Comparison of ENCODE assay signal across 27 cellular contexts in the genomic region with DNA sequence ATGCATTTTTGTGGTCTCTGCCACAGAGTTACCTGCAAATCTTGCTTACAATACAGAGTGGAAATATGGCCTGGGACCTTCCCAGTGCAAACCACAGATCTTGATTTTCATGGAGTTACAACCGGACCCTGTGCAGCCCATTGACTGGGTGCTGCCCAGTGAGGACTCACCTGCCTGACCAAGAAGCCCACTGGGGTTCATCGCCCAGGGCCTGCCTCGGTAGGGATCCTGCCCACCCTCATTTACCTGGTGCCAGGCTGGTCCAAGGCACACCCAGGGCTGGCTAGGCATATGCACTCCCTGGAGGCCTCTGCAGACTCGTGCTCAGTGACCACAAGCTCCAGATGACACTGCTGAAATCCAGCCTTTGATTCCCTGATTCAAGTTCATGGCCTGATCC.
"Had no signal": no experiment of that assay in that cellular context is flagged by ENCODE, and none has a peak within 500 bp of the region (broad histone marks: within the 10 kb centered on the region; RNA-seq: fewer than 3 reads in every experiment).

No MANE protein-coding gene starts in this region.

- H3K36me3 ChIP-seq: stomach, suprapubic skin, thoracic aorta, thyroid gland, tibial artery, tibial nerve, transverse colon, upper lobe of right lung, uterus, vagina had no signal

- H3K27me3 Mint-ChIP-seq: stimulated activated naive CD8-positive, alpha-beta T cell treated with anti-CD3 and anti-CD28 coated beads, Interleukin-15, amount 100 ng/mL, for 72 hours had no signal

- H3K9me3 Mint-ChIP-seq: stimulated activated effector memory CD8-positive, alpha-beta T cell treated with anti-CD3 and anti-CD28 coated beads, Interleukin-12 subunit alpha, Interleukin-12 subunit beta, amount 100 ng/mL, for 72 hours; stimulated activated memory B cell treated with anti-CD40 and anti-IgM and Interleukin-4, amounts not matched to agents 10 μg/mL and 1 μg/mL and 100 μg/mL, for 72 hours; stimulated activated naive B cell treated with anti-CD40 and anti-IgM and Interleukin-4, amounts not matched to agents 10 μg/mL and 1 μg/mL and 100 μg/mL, for 72 hours; stimulated activated naive CD8-positive, alpha-beta T cell treated with anti-CD3 and anti-CD28 coated beads, Interleukin-15, amount 100 ng/mL, for 72 hours; stimulated activated naive CD8-positive, alpha-beta T cell treated with anti-CD3 and anti-CD28 coated beads, Interleukin-15, Interleukin-2, amounts not matched to agents 100 ng/mL and 50 ng/mL, for 24 hours; type B pancreatic cell had no signal

- H3K4me3 ChIP-seq: stomach, suprapubic skin, testis, thoracic aorta, thyroid gland, tibial artery, tibial nerve, transverse colon, upper lobe of right lung, uterus, vagina had no signal

- ATAC-seq: stimulated activated effector memory CD8-positive, alpha-beta T cell treated with anti-CD3 and anti-CD28 coated beads, Interleukin-12 subunit alpha, Interleukin-12 subunit beta, amount 100 ng/mL, for 72 hours; stimulated activated memory B cell treated with anti-CD40 and anti-IgM and Interleukin-4, amounts not matched to agents 10 μg/mL and 1 μg/mL and 100 μg/mL, for 72 hours; stimulated activated naive B cell treated with anti-CD40 and anti-IgM and Interleukin-4, amounts not matched to agents 10 μg/mL and 1 μg/mL and 100 μg/mL, for 72 hours; stimulated activated naive CD8-positive, alpha-beta T cell treated with anti-CD3 and anti-CD28 coated beads, Interleukin-15, amount 100 ng/mL, for 72 hours; stimulated activated naive CD8-positive, alpha-beta T cell treated with anti-CD3 and anti-CD28 coated beads, Interleukin-15, Interleukin-2, amounts not matched to agents 100 U/mL and 50 U/mL, for 24 hours; upper lobe of right lung had no signal

- H3K27me3 ChIP-seq: testis, thyroid gland, uterus, vagina had no signal

- H3K4me1 Mint-ChIP-seq: stimulated activated memory B cell treated with anti-CD40 and anti-IgM and Interleukin-4, amounts not matched to agents 10 μg/mL and 1 μg/mL and 100 μg/mL, for 72 hours; stimulated activated naive B cell treated with anti-CD40 and anti-IgM and Interleukin-4, amounts not matched to agents 10 μg/mL and 1 μg/mL and 100 μg/mL, for 72 hours had no signal

- H3K9me3 ChIP-seq: stomach, suprapubic skin, testis, thoracic aorta, thyroid gland, tibial artery, tibial nerve, transverse colon, upper lobe of right lung, uterus, vagina had no signal

- H3K36me3 Mint-ChIP-seq: stimulated activated effector memory CD8-positive, alpha-beta T cell treated with anti-CD3 and anti-CD28 coated beads, Interleukin-12 subunit alpha, Interleukin-12 subunit beta, amount 100 ng/mL, for 72 hours; stimulated activated memory B cell treated with anti-CD40 and anti-IgM and Interleukin-4, amounts not matched to agents 10 μg/mL and 1 μg/mL and 100 μg/mL, for 72 hours; stimulated activated naive B cell treated with anti-CD40 and anti-IgM and Interleukin-4, amounts not matched to agents 10 μg/mL and 1 μg/mL and 100 μg/mL, for 72 hours; type B pancreatic cell had no signal

- H3K27ac ChIP-seq: stomach, suprapubic skin, testis, thoracic aorta, thyroid gland, tibial artery, tibial nerve, transverse colon, upper lobe of right lung, uterus, vagina had no signal

- H3K4me1 ChIP-seq: stomach, testis, thyroid gland, tibial artery, transverse colon, upper lobe of right lung, uterus, vagina had no signal

- H3K27ac Mint-ChIP-seq: stimulated activated effector memory CD8-positive, alpha-beta T cell treated with anti-CD3 and anti-CD28 coated beads, Interleukin-12 subunit alpha, Interleukin-12 subunit beta, amount 100 ng/mL, for 72 hours; stimulated activated memory B cell treated with anti-CD40 and anti-IgM and Interleukin-4, amounts not matched to agents 10 μg/mL and 1 μg/mL and 100 μg/mL, for 72 hours; stimulated activated naive B cell treated with anti-CD40 and anti-IgM and Interleukin-4, amounts not matched to agents 10 μg/mL and 1 μg/mL and 100 μg/mL, for 72 hours; stimulated activated naive CD8-positive, alpha-beta T cell treated with anti-CD3 and anti-CD28 coated beads, Interleukin-15, Interleukin-2, amounts not matched to agents 100 ng/mL and 50 ng/mL, for 24 hours; type B pancreatic cell had no signal

- H3K4me3 Mint-ChIP-seq: stimulated activated effector memory CD8-positive, alpha-beta T cell treated with anti-CD3 and anti-CD28 coated beads, Interleukin-12 subunit alpha, Interleukin-12 subunit beta, amount 100 ng/mL, for 72 hours; stimulated activated memory B cell treated with anti-CD40 and anti-IgM and Interleukin-4, amounts not matched to agents 10 μg/mL and 1 μg/mL and 100 μg/mL, for 72 hours; stimulated activated naive B cell treated with anti-CD40 and anti-IgM and Interleukin-4, amounts not matched to agents 10 μg/mL and 1 μg/mL and 100 μg/mL, for 72 hours; stimulated activated naive CD8-positive, alpha-beta T cell treated with anti-CD3 and anti-CD28 coated beads, Interleukin-15, amount 100 ng/mL, for 72 hours; stimulated activated naive CD8-positive, alpha-beta T cell treated with anti-CD3 and anti-CD28 coated beads, Interleukin-15, Interleukin-2, amounts not matched to agents 100 ng/mL and 50 ng/mL, for 24 hours; type B pancreatic cell had no signal

- DNase-seq: stimulated activated CD4-positive, alpha-beta T cell treated with anti-CD3 and anti-CD28 coated beads, Interleukin-2, amount 100 ng/mL, for 48 hours; stimulated activated CD4-positive, alpha-beta T cell treated with anti-CD3 and anti-CD28 coated beads, Interleukin-4, amount 100 ng/mL, for 1 hour; stimulated activated CD4-positive, alpha-beta T cell treated with anti-CD3 and anti-CD28 coated beads, Interleukin-4, amount 100 ng/mL, for 24 hours; stimulated activated CD4-positive, alpha-beta T cell treated with anti-CD3 and anti-CD28 coated beads, Interleukin-4, amount 100 ng/mL, for 4 hours; stimulated activated CD8-positive, alpha-beta memory T cell treated with anti-CD3 and anti-CD28 coated beads, Interleukin-4, amount 100 ng/mL, for 48 hours; stimulated activated naive B cell treated with anti-CD40 and anti-IgM and Interleukin-4, amounts not matched to agents 10 μg/mL and 1 μg/mL and 100 μg/mL, for 72 hours; stimulated activated naive CD4-positive, alpha-beta T cell; stimulated activated naive CD4-positive, alpha-beta T cell treated with Interleukin-2 at 50 U/mL for 16 hours; stimulated activated naive CD8-positive, alpha-beta T cell treated with anti-CD3 and anti-CD28 coated beads, Interleukin-15, amount 100 ng/mL, for 72 hours; stimulated activated naive CD8-positive, alpha-beta T cell treated with anti-CD3 and anti-CD28 coated beads, Interleukin-15, Interleukin-2, amounts not matched to agents 100 U/mL and 50 U/mL, for 24 hours; stomach; substantia nigra; testis; thyroid gland; tibial artery; transverse colon; trophoblast cell; upper lobe of right lung; uterus had no signal
